ENCODE assay signal across 1 cellular context in the genomic region with DNA sequence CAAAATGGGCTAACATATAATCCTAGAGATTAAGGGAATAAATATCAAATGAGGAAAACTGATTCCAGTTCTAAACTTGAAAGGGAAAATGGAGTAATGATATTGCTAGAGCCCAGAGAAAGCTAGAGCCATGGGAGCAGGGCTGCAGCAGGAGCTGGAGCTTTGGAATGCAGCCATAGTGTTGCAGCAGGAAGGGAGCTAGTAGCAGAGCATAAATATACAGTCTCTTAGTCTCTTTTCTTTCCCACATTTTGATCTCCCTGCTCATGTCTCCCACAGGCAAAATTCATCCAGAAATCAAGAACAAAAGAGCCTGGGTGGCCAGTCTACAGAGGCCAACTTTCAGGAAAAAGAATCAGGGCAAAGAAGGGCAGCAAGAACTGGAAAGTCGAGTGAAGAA.
TF ChIP-seq lines count a peak whose summit lies in the region.

No MANE protein-coding gene starts in this region.

TF ChIP-seq in WTC11, 78 proteins besides CTCF, POLR2A, EP300 and RAD21 (continued from another document):
- TF ChIP-seq ATF3 (CRISPR knock-in tag; conservative IDR thresholded peaks at IDR 0.05) (no peak), ZNF317 (CRISPR knock-in tag; IDR thresholded peaks at IDR 0.05; ENCODE audit: borderline replicate concordance, low read depth) (no peak), NR1H2 (CRISPR knock-in tag; IDR thresholded peaks at IDR 0.05) (no peak)
